ENCODE assay signal across 28 cellular contexts in the genomic region with DNA sequence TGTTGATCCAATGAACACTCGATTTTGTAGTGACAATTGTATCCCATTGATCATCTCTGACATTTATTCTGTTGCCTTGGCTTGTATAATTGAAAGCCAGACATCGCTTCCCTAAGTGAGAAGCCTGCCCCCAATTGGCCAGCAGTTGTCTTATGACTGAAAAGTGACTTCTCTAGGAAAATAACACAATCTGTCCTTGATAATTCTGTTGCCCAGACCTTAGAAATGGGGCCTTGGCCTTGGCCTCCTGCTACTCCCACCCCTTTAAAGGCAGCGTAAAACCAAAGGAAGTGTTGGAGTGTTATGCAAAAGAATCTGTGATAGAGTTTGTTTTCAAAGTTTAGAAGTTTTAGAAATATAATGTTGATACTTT. TPM values are rescaled to one million over a fixed set of nuclear protein-coding genes. Genes with fewer than 3 reads are reported as not detected.
DNase-seq lines count a peak whose midpoint lies in the region; ATAC-seq and TF ChIP-seq lines count a peak whose summit lies in the region.
"Had no signal": no experiment of that assay in that cellular context is flagged by ENCODE, and none has a peak within 500 bp of the region (broad histone marks: within the 10 kb centered on the region; RNA-seq: fewer than 3 reads in every experiment).

No MANE protein-coding gene starts in this region.

- no peak for TF ChIP-seq POLR2A in gastrocnemius medialis (IDR thresholded peaks at IDR 0.05)

- H3K27ac ChIP-seq in gastrocnemius medialis = peak overlapping the region; percentile 71 to 84 (median 82)
- H3K27ac ChIP-seq: BLaER1 had no signal

- peaks cover 32% of the 10 kb centered on the region for H3K4me1 ChIP-seq in adipocyte (ENCODE audit: control insufficient read depth, insufficient read depth, low read length)
- H3K4me1 ChIP-seq in gastrocnemius medialis = peaks cover 21 to 24% of the 10 kb centered on the region in 2 donors
- H3K4me1 ChIP-seq: thyroid gland had no signal

- H3K27me3 ChIP-seq in GM06990 (replicated peaks; ENCODE audit: control insufficient read depth, insufficient read depth, low read length) (no peaks in the 10 kb centered on the region), adipocyte (replicated peaks; ENCODE audit: control insufficient read depth, insufficient read depth, low read length) (no peaks in the 10 kb centered on the region), gastrocnemius medialis (no peaks in the 10 kb centered on the region)
- H3K27me3 ChIP-seq: BLaER1, thyroid gland had no signal

- in situ Hi-C loops in gastrocnemius medialis (cut with MboI; ENCODE audit: low sequenced_read_pairs in 4 of 4) = loop anchor here in 2 of 4 donors (25.0 kb wide), 1 partner anchor 510 kb away; no protein-coding TSS in a partner anchor

- CTCF ChIA-PET in GM10248 (lab: Yijun Ruan, JAX) = interaction anchor here (1.0 to 2.2 kb wide), 3 partner anchors 11 to 349 kb away, joined by 3 to 6 read pairs (median 4); no protein-coding TSS in a partner anchor

- no peak overlapping the region for H3K9ac ChIP-seq in adipocyte (ENCODE audit: low read length)
- H3K9ac ChIP-seq: BLaER1, SK-N-SH had no signal

- TF ChIP-seq CTCF in GM06990 (IDR thresholded peaks at IDR 0.05; ENCODE audit: insufficient read depth, low read length, poor library complexity, severe bottlenecking) (peak; percentile 4), gastrocnemius medialis (IDR thresholded peaks at IDR 0.05 in 4 of 5, conservative IDR thresholded peaks at IDR 0.05 in 1 of 5) (no peak), GM10248 (IDR thresholded peaks at IDR 0.05; ENCODE audit: control extremely low read depth, extremely low read depth, low read depth, missing control alignments) (no peak)

- DNase-seq in activated T-cell treated with anti-CD3 and anti-CD28 coated beads, Interleukin-2, amount 50 U/mL, for 72 hours = no peak
- no peak for DNase-seq in activated T-cell treated with anti-CD3 and anti-CD28 coated beads, Interleukin-2, amount 50 U/mL, for 4 hours
- no peak for DNase-seq in GM06990 (ENCODE audit: extremely low read depth, insufficient read length)
- no peak for DNase-seq in adipocyte (ENCODE audit: low read depth)
- DNase-seq in gastrocnemius medialis = no peak
- no peak for DNase-seq in GM10248 (ENCODE audit: extremely low spot score)
- no peak for DNase-seq in sciatic nerve (ENCODE audit: low spot score)
- no peak for DNase-seq in NCI-H1436 (lab: John Stamatoyannopoulos, UW)
- DNase-seq: activated T-cell treated with anti-CD3 and anti-CD28 coated beads, Interleukin-2, amount 50 U/mL, for 48 hours; anterior cingulate cortex; central memory CD4-positive, alpha-beta T cell; EL; H9; KG1; mesendoderm; NCI-H2171 treated with DMSO at 0.1 percent for 48 hours; NCI-H526; retina; SK-N-SH; stimulated activated CD4-positive, alpha-beta T cell treated with anti-CD3 and anti-CD28 coated beads, Interleukin-12 subunit alpha, Interleukin-12 subunit beta, amount 100 ng/mL, for 4 hours; stimulated activated CD4-positive, alpha-beta T cell treated with anti-CD3 and anti-CD28 coated beads, Interleukin-4, amount 100 ng/mL, for 24 hours; stimulated activated naive CD8-positive, alpha-beta T cell treated with anti-CD3 and anti-CD28 coated beads, Interleukin-15, Interleukin-2, amounts not matched to agents 100 U/mL and 50 U/mL, for 24 hours; T1000; thyroid gland had no signal

- no peaks in the 10 kb centered on the region for H3K9me3 Mint-ChIP-seq in activated T-cell treated with anti-CD3 and anti-CD28 coated beads, Interleukin-2, amount 50 U/mL, for 72 hours
- no peaks in the 10 kb centered on the region for H3K9me3 Mint-ChIP-seq in activated T-cell treated with anti-CD3 and anti-CD28 coated beads, Interleukin-2, amount 50 U/mL, for 4 hours
- H3K9me3 Mint-ChIP-seq: H9, WTC11 had no signal

- H3K27ac Mint-ChIP-seq in activated T-cell treated with anti-CD3 and anti-CD28 coated beads, Interleukin-2, amount 50 U/mL, for 72 hours = peak overlapping the region; percentile 61
- H3K27ac Mint-ChIP-seq: H9, WTC11 had no signal

- no peaks in the 10 kb centered on the region for H3K9me3 ChIP-seq in adipocyte (ENCODE audit: control insufficient read depth, low read length)
- no peaks in the 10 kb centered on the region for H3K9me3 ChIP-seq in gastrocnemius medialis
- H3K9me3 ChIP-seq: BLaER1, SK-N-SH, thyroid gland had no signal

- no peaks in the 10 kb centered on the region for H3K36me3 ChIP-seq in GM06990 (ENCODE audit: control insufficient read depth, insufficient read depth, low read length)
- no peaks in the 10 kb centered on the region for H3K36me3 ChIP-seq in adipocyte (ENCODE audit: control insufficient read depth, insufficient read depth, low read length, severe bottlenecking)
- peaks cover 0 to 26% of the 10 kb centered on the region in 2 donors for H3K36me3 ChIP-seq in gastrocnemius medialis
- H3K36me3 ChIP-seq: thyroid gland had no signal

- peak overlapping the region in 1 of 2 donors; percentile 56 for H3K4me3 Mint-ChIP-seq in activated T-cell treated with anti-CD3 and anti-CD28 coated beads, Interleukin-2, amount 50 U/mL, for 72 hours
- H3K4me3 Mint-ChIP-seq in activated T-cell treated with anti-CD3 and anti-CD28 coated beads, Interleukin-2, amount 50 U/mL, for 4 hours = no peak overlapping the region
- H3K4me3 Mint-ChIP-seq: activated CD8-positive, alpha-beta T cell treated with anti-CD3 and anti-CD28 coated beads, Interleukin-2, amount 10 ng/mL, durations not matched to agents 7 days and 5 days; H9; WTC11 had no signal

- no peak for ATAC-seq in activated T-cell treated with anti-CD3 and anti-CD28 coated beads, Interleukin-2, amount 50 U/mL, for 72 hours (replicated peaks in 1 of 2)
- no peak for ATAC-seq in activated T-cell treated with anti-CD3 and anti-CD28 coated beads, Interleukin-2, amount 50 U/mL, for 4 hours
- ATAC-seq in gastrocnemius medialis (no peak), sciatic nerve (no peak)
- ATAC-seq: activated CD8-positive, alpha-beta T cell treated with anti-CD3 and anti-CD28 coated beads, Interleukin-2, amount 10 ng/mL, durations not matched to agents 7 days and 5 days; stimulated activated naive CD8-positive, alpha-beta T cell treated with anti-CD3 and anti-CD28 coated beads, Interleukin-15, Interleukin-2, amounts not matched to agents 100 U/mL and 50 U/mL, for 24 hours; WTC11 had no signal

- no peaks in the 10 kb centered on the region for H3K27me3 Mint-ChIP-seq in activated T-cell treated with anti-CD3 and anti-CD28 coated beads, Interleukin-2, amount 50 U/mL, for 72 hours (ENCODE audit: low read depth)
- no peaks in the 10 kb centered on the region for H3K27me3 Mint-ChIP-seq in activated T-cell treated with anti-CD3 and anti-CD28 coated beads, Interleukin-2, amount 50 U/mL, for 4 hours (ENCODE audit: low read depth)
- H3K27me3 Mint-ChIP-seq: activated naive CD4-positive, alpha-beta T cell treated with anti-CD3 and anti-CD28 coated beads, Interleukin-2, amount 50 U/mL, for 24 hours had no signal

- H3K4me1 Mint-ChIP-seq in activated T-cell treated with anti-CD3 and anti-CD28 coated beads, Interleukin-2, amount 50 U/mL, for 72 hours (ENCODE audit: low read depth) = peaks cover 55% of the 10 kb centered on the region
- H3K4me1 Mint-ChIP-seq in activated T-cell treated with anti-CD3 and anti-CD28 coated beads, Interleukin-2, amount 50 U/mL, for 4 hours (ENCODE audit: low read depth) = peaks cover 53% of the 10 kb centered on the region
- H3K4me1 Mint-ChIP-seq: WTC11 had no signal

- no peaks in the 10 kb centered on the region for H3K36me3 Mint-ChIP-seq in activated T-cell treated with anti-CD3 and anti-CD28 coated beads, Interleukin-2, amount 50 U/mL, for 72 hours (ENCODE audit: insufficient read depth in 2 of 2)
- H3K36me3 Mint-ChIP-seq in activated T-cell treated with anti-CD3 and anti-CD28 coated beads, Interleukin-2, amount 50 U/mL, for 4 hours (ENCODE audit: insufficient read depth) = no peaks in the 10 kb centered on the region
- H3K36me3 Mint-ChIP-seq: WTC11 had no signal

- H3K4me3 ChIP-seq in GM06990 (replicated peaks; ENCODE audit: low read depth, low read length) (no peak overlapping the region), adipocyte (ENCODE audit: low read length) (peak overlapping the region; percentile 54), gastrocnemius medialis (no peak overlapping the region)
- H3K4me3 ChIP-seq: BLaER1, thyroid gland had no signal

- intact Hi-C loops in gastrocnemius medialis (cut with DNase I; ENCODE audit: low total_unique reads) = loop anchor here (5.0 kb wide), 2 partner anchors 40 to 85 kb away; a partner anchor contains a TSS
- intact Hi-C loops in sciatic nerve (cut with DNase I) = no loop called here

- POLR2A ChIA-PET in GM10248 (lab: Yijun Ruan, JAX) = no interaction called here

RNA-seq across cellular contexts. Expression of a gene that starts 39.8 kb away (rescaled TPM):
- total RNA-seq in activated T-cell treated with anti-CD3 and anti-CD28 coated beads, Interleukin-2, amount 50 U/mL, for 72 hours = under 1 TPM; 0.19 to 0.22 TPM
- total RNA-seq in activated T-cell treated with anti-CD3 and anti-CD28 coated beads, Interleukin-2, amount 50 U/mL, for 4 hours = under 1 TPM in 2 of 3 donors, not detected in 1; 0.08 to 0.11 TPM
- 100 to 1,000 TPM in 2 of 4 donors, 10 to 100 TPM in 2; 58.3 to 197 (median 124) TPM for total RNA-seq in gastrocnemius medialis
- 1.7 TPM for total RNA-seq in sciatic nerve

Comparison
In these comparisons a context has a peak if more than half of its experiments do, and no peak if none do; other contexts are left out.
1. RNA of a gene that starts 39.8 kb away (total RNA-seq): 58.3 to 197 TPM in gastrocnemius medialis; 1.7 TPM in sciatic nerve (single experiment), 0.19 to 0.22 TPM in activated T-cell treated with anti-CD3 and anti-CD28 coated beads, Interleukin-2, amount 50 U/mL, for 72 hours and 0.08 to 0.11 TPM in activated T-cell treated with anti-CD3 and anti-CD28 coated beads, Interleukin-2, amount 50 U/mL, for 4 hours; every median in the first group is over 10 times any median in the second.